In genomic region chr1:228343211-228343661, GRCh38 we compare ENCODE assay signal across 24 cellular contexts.
A peak's percentile ranks its signal among the peaks of the same experiment; 100 is the strongest.
DNase-seq lines count a peak whose midpoint lies in the region; ATAC-seq and TF ChIP-seq lines count a peak whose summit lies in the region.
"Had no signal": no experiment of that assay in that cellular context is flagged by ENCODE, and none has a peak within 500 bp of the region (broad histone marks: within the 10 kb centered on the region; RNA-seq: fewer than 3 reads in every experiment).

No MANE protein-coding gene starts in this region.

- TF ChIP-seq POLR2A in thyroid gland (IDR thresholded peaks at IDR 0.05) = no peak

- H3K36me3 ChIP-seq in cardiac muscle cell = peaks cover 34% of the 10 kb centered on the region
- peaks cover 0 to 49% (median 0%) of the 10 kb centered on the region in 3 donors for H3K36me3 ChIP-seq in tibial artery
- H3K36me3 ChIP-seq in thyroid gland = peaks cover 0 to 3% of the 10 kb centered on the region in 2 donors
- H3K36me3 ChIP-seq: SJCRH30, upper lobe of right lung had no signal

- peaks cover 10% of the 10 kb centered on the region for H3K9me3 Mint-ChIP-seq in activated naive CD4-positive, alpha-beta T cell treated with anti-CD3 and anti-CD28 coated beads, Interleukin-2, amount 10 ng/mL, durations not matched to agents 7 days and 5 days
- no peaks in the 10 kb centered on the region for H3K9me3 Mint-ChIP-seq in natural killer cell

- DNase-seq in activated naive CD4-positive, alpha-beta T cell treated with anti-CD3 and anti-CD28 coated beads, Interleukin-2, amount 10 ng/mL, durations not matched to agents 7 days and 5 days = peak; percentile 8
- DNase-seq in activated naive CD4-positive, alpha-beta T cell treated with Interleukin-2 at 50 U/mL for 16 hours = no peak
- DNase-seq in cardiac muscle cell (ENCODE audit: low read depth in 1 of 2, low spot score in 1 of 2) (no peak), natural killer cell (peak; percentile 10), tibial artery (peak; percentile 14 to 42), SW 1271 (lab: John Stamatoyannopoulos, UW) (no peak), thyroid gland (no peak)
- DNase-seq: activated CD8-positive, alpha-beta T cell treated with anti-CD3 and anti-CD28 coated beads for 36 hours; activated gamma-delta T cell treated with Interleukin-2 at 50 U/mL for 16 hours; amniotic stem cell; cortex of kidney; IMR-90; mesendoderm; NCI-H187; NCI-H524; NK-92 treated with Interleukin-12 subunit alpha and Interleukin-12 subunit beta, amount 100 ng/mL, for 24 hours; occipital lobe; retina; stimulated activated CD4-positive, alpha-beta T cell treated with anti-CD3 and anti-CD28 coated beads, Interleukin-2, amount 100 ng/mL, for 48 hours; upper lobe of right lung had no signal

- CTCF ChIA-PET in activated naive CD4-positive, alpha-beta T cell treated with anti-CD3 and anti-CD28 coated beads, Interleukin-2, amount 10 ng/mL, durations not matched to agents 7 days and 5 days (lab: Charles Lee) = no interaction called here

- H3K4me1 Mint-ChIP-seq in activated naive CD4-positive, alpha-beta T cell treated with anti-CD3 and anti-CD28 coated beads, Interleukin-2, amount 10 ng/mL, durations not matched to agents 7 days and 5 days = peaks cover 13% of the 10 kb centered on the region
- no peaks in the 10 kb centered on the region for H3K4me1 Mint-ChIP-seq in natural killer cell
- H3K4me1 Mint-ChIP-seq: T-cell had no signal

- intact Hi-C loops in natural killer cell (cut with micrococcal nuclease) = no loop called here
- intact Hi-C loops in tibial artery (cut with DNase I; ENCODE audit: low total_unique reads) = no loop called here
- intact Hi-C loops in thyroid gland (cut with DNase I) = no loop called here

- WGBS in thyroid gland, 2 donors = 92 to 95% methylated on average over 19 of the region's 19 CpGs

- TF ChIP-seq CTCF in cardiac muscle cell (IDR thresholded peaks at IDR 0.05; ENCODE audit: low read depth, low read length) (no peak), natural killer cell (IDR thresholded peaks at IDR 0.05) (no peak), tibial artery (IDR thresholded peaks at IDR 0.05) (no peak), thyroid gland (IDR thresholded peaks at IDR 0.05) (no peak)

- H3K4me3 Mint-ChIP-seq in activated naive CD4-positive, alpha-beta T cell treated with anti-CD3 and anti-CD28 coated beads, Interleukin-2, amount 10 ng/mL, durations not matched to agents 7 days and 5 days = no peak overlapping the region
- H3K4me3 Mint-ChIP-seq in natural killer cell = no peak overlapping the region
- H3K4me3 Mint-ChIP-seq: activated CD8-positive, alpha-beta T cell treated with anti-CD3 and anti-CD28 coated beads for 36 hours; T-cell had no signal

- ATAC-seq in natural killer cell (no peak), GM21723 (IDR thresholded peaks at IDR 0.05; ENCODE audit: unreplicated experiment) (no peak)
- ATAC-seq: activated CD4-positive, CD25-positive, alpha-beta regulatory T cell treated with anti-CD3 and anti-CD28 coated beads, Interleukin-2, amount 50 U/mL, for 24 hours; activated CD8-positive, alpha-beta T cell treated with anti-CD3 and anti-CD28 coated beads for 36 hours; T-cell; upper lobe of right lung had no signal

- H3K4me1 ChIP-seq in cardiac muscle cell (ENCODE audit: low read depth) = no peaks in the 10 kb centered on the region
- H3K4me1 ChIP-seq in tibial artery = no peaks in the 10 kb centered on the region
- H3K4me1 ChIP-seq in thyroid gland = no peaks in the 10 kb centered on the region
- H3K4me1 ChIP-seq: upper lobe of right lung had no signal

- no peaks in the 10 kb centered on the region for H3K27me3 ChIP-seq in cardiac muscle cell
- no peaks in the 10 kb centered on the region for H3K27me3 ChIP-seq in tibial artery
- H3K27me3 ChIP-seq in thyroid gland = no peaks in the 10 kb centered on the region
- H3K27me3 ChIP-seq: SJCRH30, upper lobe of right lung had no signal

- peaks cover 3% of the 10 kb centered on the region for H3K36me3 Mint-ChIP-seq in activated naive CD4-positive, alpha-beta T cell treated with anti-CD3 and anti-CD28 coated beads, Interleukin-2, amount 10 ng/mL, durations not matched to agents 7 days and 5 days
- no peaks in the 10 kb centered on the region for H3K36me3 Mint-ChIP-seq in natural killer cell

- no peak overlapping the region for H3K4me3 ChIP-seq in cardiac muscle cell
- no peak overlapping the region for H3K4me3 ChIP-seq in tibial artery
- no peak overlapping the region for H3K4me3 ChIP-seq in thyroid gland (replicated peaks in 1 of 3)
- H3K4me3 ChIP-seq: SJCRH30, upper lobe of right lung had no signal

- peaks cover 4% of the 10 kb centered on the region for H3K27me3 Mint-ChIP-seq in activated naive CD4-positive, alpha-beta T cell treated with anti-CD3 and anti-CD28 coated beads, Interleukin-2, amount 10 ng/mL, durations not matched to agents 7 days and 5 days
- no peaks in the 10 kb centered on the region for H3K27me3 Mint-ChIP-seq in natural killer cell (ENCODE audit: low read depth in 2 of 2)
- H3K27me3 Mint-ChIP-seq: activated CD8-positive, alpha-beta T cell treated with anti-CD3 and anti-CD28 coated beads for 36 hours; T-cell had no signal

- H3K27ac Mint-ChIP-seq in activated naive CD4-positive, alpha-beta T cell treated with anti-CD3 and anti-CD28 coated beads, Interleukin-2, amount 10 ng/mL, durations not matched to agents 7 days and 5 days = no peak overlapping the region
- no peak overlapping the region for H3K27ac Mint-ChIP-seq in natural killer cell
- H3K27ac Mint-ChIP-seq: activated CD8-positive, alpha-beta T cell treated with anti-CD3 and anti-CD28 coated beads for 36 hours; T-cell had no signal

- H3K9me3 ChIP-seq in cardiac muscle cell (ENCODE audit: low read depth) (no peaks in the 10 kb centered on the region), tibial artery (no peaks in the 10 kb centered on the region), thyroid gland (no peaks in the 10 kb centered on the region)
- H3K9me3 ChIP-seq: SJCRH30, upper lobe of right lung had no signal

- H3K27ac ChIP-seq in cardiac muscle cell (peak overlapping the region; percentile 28), tibial artery (no peak overlapping the region), thyroid gland (no peak overlapping the region)
- H3K27ac ChIP-seq: SJCRH30, upper lobe of right lung had no signal

Comparison
In these comparisons a context has a peak if more than half of its experiments do, and no peak if none do; other contexts are left out.
1. DNase-seq: peak in activated naive CD4-positive, alpha-beta T cell treated with anti-CD3 and anti-CD28 coated beads, Interleukin-2, amount 10 ng/mL, durations not matched to agents 7 days and 5 days (single experiment), natural killer cell (single experiment) and tibial artery (2 of 2); none in activated naive CD4-positive, alpha-beta T cell treated with Interleukin-2 at 50 U/mL for 16 hours (single experiment), cardiac muscle cell (0 of 2), SW 1271 (0 of 2) and thyroid gland (0 of 2).